Comparison of ENCODE assay signal across 8 cellular contexts in the genomic region with DNA sequence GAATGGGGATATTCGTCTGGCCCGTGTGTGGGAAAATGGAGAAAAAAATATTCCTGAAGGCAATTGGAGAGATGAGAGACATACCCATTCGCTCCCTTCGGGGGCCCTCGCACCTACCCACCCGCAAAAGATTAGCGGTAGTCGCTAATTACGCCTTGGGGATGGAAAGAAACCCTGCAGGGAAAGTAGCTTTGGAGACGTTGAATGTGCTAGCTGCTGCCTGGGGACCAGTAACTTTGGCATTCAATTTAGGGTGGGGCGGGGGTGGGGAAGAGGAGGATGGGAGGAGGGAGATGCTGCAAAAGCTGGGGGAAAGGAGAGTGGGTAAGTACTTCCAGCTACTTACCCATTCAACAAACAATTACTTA. TPM values are rescaled to one million over a fixed set of nuclear protein-coding genes. Genes with fewer than 3 reads are reported as not detected.
A peak's percentile ranks its signal among the peaks of the same experiment; 100 is the strongest.
DNase-seq lines count a peak whose midpoint lies in the region; ATAC-seq and TF ChIP-seq lines count a peak whose summit lies in the region.

No MANE protein-coding gene starts in this region.

- peaks cover 18% of the 10 kb centered on the region for H3K4me1 Mint-ChIP-seq in activated CD4-positive, alpha-beta T cell treated with anti-CD3 and anti-CD28 coated beads for 36 hours
- H3K4me1 Mint-ChIP-seq in activated T-helper 17 cell treated with anti-CD3 and anti-CD28 coated beads, Interleukin-2, amount 50 U/mL, for 72 hours = peaks cover 9% of the 10 kb centered on the region

- H3K36me3 ChIP-seq in left lung (no peaks in the 10 kb centered on the region), vagina (no peaks in the 10 kb centered on the region)

- H3K36me3 Mint-ChIP-seq in activated CD4-positive, alpha-beta T cell treated with anti-CD3 and anti-CD28 coated beads for 36 hours (ENCODE audit: low read depth) = peaks cover 5% of the 10 kb centered on the region
- no peaks in the 10 kb centered on the region for H3K36me3 Mint-ChIP-seq in activated T-helper 17 cell treated with anti-CD3 and anti-CD28 coated beads, Interleukin-2, amount 50 U/mL, for 72 hours (ENCODE audit: low read depth)

- H3K27me3 Mint-ChIP-seq in activated CD4-positive, alpha-beta T cell treated with anti-CD3 and anti-CD28 coated beads for 36 hours = no peaks in the 10 kb centered on the region
- H3K27me3 Mint-ChIP-seq in activated T-helper 17 cell treated with anti-CD3 and anti-CD28 coated beads, Interleukin-2, amount 50 U/mL, for 72 hours = no peaks in the 10 kb centered on the region

- no peak for TF ChIP-seq POLR2A in vagina (IDR thresholded peaks at IDR 0.05)

- H3K9me3 Mint-ChIP-seq in activated CD4-positive, alpha-beta T cell treated with anti-CD3 and anti-CD28 coated beads for 36 hours (ENCODE audit: low read depth) = no peaks in the 10 kb centered on the region
- H3K9me3 Mint-ChIP-seq in activated T-helper 17 cell treated with anti-CD3 and anti-CD28 coated beads, Interleukin-2, amount 50 U/mL, for 72 hours = no peaks in the 10 kb centered on the region

- intact Hi-C loops in activated CD4-positive, alpha-beta T cell treated with anti-CD3 and anti-CD28 coated beads for 36 hours (cut with DNase I, micrococcal nuclease) = loop anchor here (1.0 to 10.0 kb wide), 6 partner anchors 58 to 771 kb away; partner anchors contain the start of genes MTMR8 (in 2 of the 2), AMER1 (in 1 of the 2), LAS1L (in 1 of the 2) and ZC3H12B (in 1 of the 2)
- intact Hi-C loops in left lung (cut with DNase I) (no loop called here), vagina (cut with DNase I) (no loop called here)

- CTCF ChIA-PET in activated CD4-positive, alpha-beta T cell treated with anti-CD3 and anti-CD28 coated beads for 36 hours (lab: Charles Lee) = interaction anchor here (0.6 to 0.8 kb wide), 3 partner anchors 9 to 475 kb away, joined by 3 read pairs; no protein-coding TSS in a partner anchor

- POLR2A ChIA-PET in activated CD4-positive, alpha-beta T cell treated with anti-CD3 and anti-CD28 coated beads for 36 hours (lab: Charles Lee) = no interaction called here

- H3K4me3 ChIP-seq in left lung (peak overlapping the region; percentile 34 to 54), vagina (peak overlapping the region; percentile 48 to 49)

- peak; percentile 13 for ATAC-seq in activated CD4-positive, alpha-beta T cell treated with anti-CD3 and anti-CD28 coated beads for 36 hours
- peak; percentile 21 for ATAC-seq in HG02970 (IDR thresholded peaks at IDR 0.05; ENCODE audit: low FRiP score, unreplicated experiment)
- ATAC-seq in activated T-helper 17 cell treated with anti-CD3 and anti-CD28 coated beads, Interleukin-2, amount 50 U/mL, for 72 hours (replicated peaks) = no peak
- no peak for ATAC-seq in left lung

- no peak for DNase-seq in activated CD4-positive, alpha-beta T cell treated with anti-CD3 and anti-CD28 coated beads for 36 hours
- no peak for DNase-seq in activated CD4-positive, alpha-beta T cell treated with anti-CD3 and anti-CD28 coated beads for 48 hours
- DNase-seq in left lung (no peak), vagina (ENCODE audit: extremely low spot score in 2 of 2) (no peak), A172 (ENCODE audit: low spot score) (no peak), NCI-H2196 treated with DMSO at 0.1 percent for 48 hours (lab: John Stamatoyannopoulos, UW; ENCODE audit: unreplicated experiment) (no peak)

- no peaks in the 10 kb centered on the region for H3K4me1 ChIP-seq in left lung
- H3K4me1 ChIP-seq in vagina = no peaks in the 10 kb centered on the region

- TF ChIP-seq CTCF in left lung (IDR thresholded peaks at IDR 0.05) = no peak
- TF ChIP-seq CTCF in vagina (IDR thresholded peaks at IDR 0.05) = no peak

- H3K9me3 ChIP-seq in left lung = no peaks in the 10 kb centered on the region
- H3K9me3 ChIP-seq in vagina = no peaks in the 10 kb centered on the region

- H3K4me3 Mint-ChIP-seq in activated CD4-positive, alpha-beta T cell treated with anti-CD3 and anti-CD28 coated beads for 36 hours = peak overlapping the region; percentile 94
- H3K4me3 Mint-ChIP-seq in activated T-helper 17 cell treated with anti-CD3 and anti-CD28 coated beads, Interleukin-2, amount 50 U/mL, for 72 hours = peak overlapping the region; percentile 96

- peak overlapping the region; percentile 81 for H3K27ac Mint-ChIP-seq in activated CD4-positive, alpha-beta T cell treated with anti-CD3 and anti-CD28 coated beads for 36 hours
- peak overlapping the region; percentile 88 for H3K27ac Mint-ChIP-seq in activated T-helper 17 cell treated with anti-CD3 and anti-CD28 coated beads, Interleukin-2, amount 50 U/mL, for 72 hours

- H3K27me3 ChIP-seq in left lung = no peaks in the 10 kb centered on the region
- H3K27me3 ChIP-seq in vagina = no peaks in the 10 kb centered on the region

- H3K27ac ChIP-seq in left lung (no peak overlapping the region), vagina (no peak overlapping the region)

RNA-seq across cellular contexts. Expression of gene ZC4H2, which starts 0.4 kb away (rescaled TPM):
- total RNA-seq in activated CD4-positive, alpha-beta T cell treated with anti-CD3 and anti-CD28 coated beads for 36 hours = 10 to 100 TPM; 14.7 to 18.8 TPM
- total RNA-seq in activated T-helper 17 cell treated with anti-CD3 and anti-CD28 coated beads, Interleukin-2, amount 50 U/mL, for 72 hours = 10 to 100 TPM in 1 of 2 donors, 1 to 10 TPM in 1; 8.2 to 10.4 TPM
- total RNA-seq in left lung = 1 to 10 TPM; 6.0 to 6.7 TPM
- 10.3 TPM for total RNA-seq in vagina
- 7.3 and 10.9 TPM in 2 replicates for total RNA-seq in A172 (2014; rRNA removed; shearing (Covaris generic))

RNA-seq across cellular contexts. Expression of gene ZC3H12B, which starts 58.0 kb away (rescaled TPM):
- under 1 TPM; 0.76 to 0.82 TPM for total RNA-seq in activated CD4-positive, alpha-beta T cell treated with anti-CD3 and anti-CD28 coated beads for 36 hours
- 1 to 10 TPM in 1 of 2 donors, under 1 TPM in 1; 0.48 to 1.3 TPM for total RNA-seq in activated T-helper 17 cell treated with anti-CD3 and anti-CD28 coated beads, Interleukin-2, amount 50 U/mL, for 72 hours
- total RNA-seq in left lung (1 to 10 TPM in 1 of 2 donors, under 1 TPM in 1; 0.65 to 1.2 TPM), vagina (0.98 TPM)
- total RNA-seq in A172 (2014; rRNA removed; shearing (Covaris generic)) = not detected in 2 replicates

Comparison
In these comparisons a context has a peak if more than half of its experiments do, and no peak if none do; other contexts are left out.
1. ATAC-seq: peak in activated CD4-positive, alpha-beta T cell treated with anti-CD3 and anti-CD28 coated beads for 36 hours (single experiment) and HG02970 (single experiment); none in activated T-helper 17 cell treated with anti-CD3 and anti-CD28 coated beads, Interleukin-2, amount 50 U/mL, for 72 hours (single experiment) and left lung (single experiment).
2. intact Hi-C loops: an anchor here in activated CD4-positive, alpha-beta T cell treated with anti-CD3 and anti-CD28 coated beads for 36 hours (1.0 to 10.0 kb wide); none called in left lung and vagina.